In genomic region chr17:80821546-80821945, GRCh38 we compare ENCODE assay signal across 1 cellular context.
TF ChIP-seq lines count a peak whose summit lies in the region.

No MANE protein-coding gene starts in this region.

TF ChIP-seq in GM23338, 12 proteins besides CTCF, POLR2A, EP300 and RAD21 (continued from another document):
- TF ChIP-seq REST (IDR thresholded peaks at IDR 0.05; ENCODE audit: unreplicated experiment), result no peak
- no peak for TF ChIP-seq EZH2 (IDR thresholded peaks at IDR 0.05; ENCODE audit: low read depth, unreplicated experiment)
- no peak for TF ChIP-seq ZNF462 (CRISPR knock-in tag; IDR thresholded peaks at IDR 0.05)
- TF ChIP-seq POLR2AphosphoS5 (IDR thresholded peaks at IDR 0.05; ENCODE audit: low read depth), result no peak
- no peak for TF ChIP-seq JUNB (IDR thresholded peaks at IDR 0.05; ENCODE audit: unreplicated experiment)
- TF ChIP-seq ZNF331 (CRISPR knock-in tag; IDR thresholded peaks at IDR 0.05; ENCODE audit: low read depth), result no peak
- TF ChIP-seq EZH2phosphoT487 (IDR thresholded peaks at IDR 0.05; ENCODE audit: unreplicated experiment), result no peak
- no peak for TF ChIP-seq ETS1 (IDR thresholded peaks at IDR 0.05)
- no peak for TF ChIP-seq ZNF114 (CRISPR knock-in tag; IDR thresholded peaks at IDR 0.05)
- no peak for TF ChIP-seq STAT1 (IDR thresholded peaks at IDR 0.05; ENCODE audit: unreplicated experiment)
- no peak for TF ChIP-seq CREB1 (CRISPR knock-in tag; IDR thresholded peaks at IDR 0.05; ENCODE audit: low read depth)
